ENCODE assay signal across 8 cellular contexts in the genomic region with DNA sequence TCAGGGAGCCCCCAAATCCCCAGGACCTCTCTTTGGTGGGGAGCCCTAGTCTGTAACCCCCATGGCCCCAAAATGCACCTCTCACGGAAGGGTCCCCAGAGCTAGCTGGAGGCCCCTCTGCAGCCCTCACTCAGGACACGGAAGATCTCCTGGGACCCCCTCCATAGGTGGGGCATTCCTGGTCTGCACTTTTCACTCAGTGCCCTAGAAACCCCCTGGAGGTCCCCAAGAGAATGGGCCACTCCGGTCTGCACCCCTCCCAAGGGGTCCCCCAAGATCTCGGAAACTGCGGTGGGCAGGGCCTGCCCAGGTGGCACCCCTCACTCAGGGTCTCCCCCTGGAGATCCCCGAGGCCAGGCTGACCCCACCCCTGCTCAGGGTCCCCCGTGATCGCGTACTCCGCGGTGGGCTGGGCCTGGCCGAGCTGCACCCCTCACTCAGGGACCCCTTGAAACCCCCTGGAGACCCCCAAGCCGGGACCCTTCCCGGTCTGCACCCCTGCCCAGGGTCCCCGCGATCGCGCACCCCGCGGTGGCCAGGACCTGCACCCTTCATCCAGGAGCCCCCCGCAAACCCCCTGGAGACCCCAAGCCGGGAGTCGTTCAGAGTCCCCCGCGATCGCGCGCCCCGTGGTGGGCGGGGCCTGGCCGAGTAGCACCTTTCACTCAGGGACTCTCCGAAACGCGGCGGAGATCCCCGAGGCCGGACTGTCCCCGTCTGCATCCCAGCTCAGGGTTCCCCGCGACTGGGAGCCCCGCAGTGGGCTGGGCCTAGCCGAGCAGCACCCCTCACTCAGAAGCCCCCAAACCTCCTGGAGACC. TPM values are rescaled to one million over a fixed set of nuclear protein-coding genes. Genes with fewer than 3 reads are reported as not detected.
DNase-seq lines count a peak whose midpoint lies in the region; TF ChIP-seq lines count a peak whose summit lies in the region.

No MANE protein-coding gene starts in this region.

- WGBS in GM23248 (ENCODE audit: low coverage in 1 of 2, low lambda C conversion rate in 2 of 2, missing lambda C conversion rate in 2 of 2), 2 experiments: 10 to 14% methylated on average over 25 to 39 of the region's 42 CpGs

- H3K4me1 ChIP-seq in GM23248 (ENCODE audit: insufficient read depth) (no peaks in the 10 kb centered on the region), left ventricle myocardium inferior (peaks cover 20% of the 10 kb centered on the region), skeletal muscle tissue (ENCODE audit: control insufficient read depth in 3 of 3, insufficient read depth in 3 of 3, low read length in 3 of 3) (peaks cover 8 to 11% (median 8%) of the 10 kb centered on the region in 3 donors)

- no peak for TF ChIP-seq CTCF in left ventricle myocardium inferior (IDR thresholded peaks at IDR 0.05; ENCODE audit: borderline replicate concordance)

- CTCF ChIA-PET in activated naive CD4-positive, alpha-beta T cell treated with anti-CD3 and anti-CD28 coated beads, Interleukin-2, amount 10 ng/mL, durations not matched to agents 7 days and 5 days (lab: Charles Lee): interaction anchor here (1.6 kb wide), 1 partner anchor 27 kb away, joined by 4 read pairs; no protein-coding TSS in a partner anchor

- peak overlapping the region; percentile 92 for H3K27ac Mint-ChIP-seq in activated naive CD4-positive, alpha-beta T cell treated with anti-CD3 and anti-CD28 coated beads, Interleukin-2, amount 10 ng/mL, durations not matched to agents 7 days and 5 days

- no peaks in the 10 kb centered on the region for H3K9me3 Mint-ChIP-seq in activated naive CD4-positive, alpha-beta T cell treated with anti-CD3 and anti-CD28 coated beads, Interleukin-2, amount 10 ng/mL, durations not matched to agents 7 days and 5 days

- H3K27ac ChIP-seq in GM23248 (no peak overlapping the region), left ventricle myocardium inferior (replicated peaks) (peak overlapping the region; percentile 54), skeletal muscle tissue (ENCODE audit: low read depth, low read length) (no peak overlapping the region)

- peak; percentile 35 for DNase-seq in Daoy (ENCODE audit: low read depth)
- peak; percentile 62 for DNase-seq in GM23248
- peak; percentile 59 for DNase-seq in NCI-H69 (lab: John Stamatoyannopoulos, UW)
- DNase-seq in activated naive CD4-positive, alpha-beta T cell treated with anti-CD3 and anti-CD28 coated beads, Interleukin-2, amount 10 ng/mL, durations not matched to agents 7 days and 5 days: peak; percentile 70
- DNase-seq in left ventricle myocardium inferior: peak; percentile 30
- no peak for DNase-seq in NCI-H345 treated with DMSO at 0.1 percent for 48 hours (lab: John Stamatoyannopoulos, UW; ENCODE audit: unreplicated experiment)
- no peak for DNase-seq in NCI-H524 treated with DMSO at 0.1 percent for 48 hours (lab: John Stamatoyannopoulos, UW)

- H3K9ac ChIP-seq in GM23248 (peak overlapping the region; percentile 89), skeletal muscle tissue (ENCODE audit: low read depth in 1 of 3, low read length in 3 of 3) (peak overlapping the region; percentile 74 to 86 (median 86))

- H3K27me3 ChIP-seq in GM23248 (replicated peaks; ENCODE audit: insufficient read depth) (no peaks in the 10 kb centered on the region), left ventricle myocardium inferior (ENCODE audit: low read depth) (no peaks in the 10 kb centered on the region), skeletal muscle tissue (ENCODE audit: control insufficient read depth in 3 of 3, insufficient read depth in 3 of 3, low read length in 3 of 3) (no peaks in the 10 kb centered on the region)

- H2AFZ ChIP-seq in GM23248: peak overlapping the region; percentile 65

- H3K9me2 ChIP-seq in GM23248 (ENCODE audit: insufficient read depth): no peaks in the 10 kb centered on the region

- peak overlapping the region; percentile 81 for H3K4me2 ChIP-seq in GM23248 (ENCODE audit: unreplicated experiment)

- H3K79me2 ChIP-seq in GM23248 (ENCODE audit: insufficient read depth): peaks cover 78% of the 10 kb centered on the region

- H3F3A ChIP-seq in GM23248 (ENCODE audit: insufficient read depth): no peaks in the 10 kb centered on the region

- H3K36me3 Mint-ChIP-seq in activated naive CD4-positive, alpha-beta T cell treated with anti-CD3 and anti-CD28 coated beads, Interleukin-2, amount 10 ng/mL, durations not matched to agents 7 days and 5 days: peaks cover 15% of the 10 kb centered on the region

- intact Hi-C loops in left ventricle myocardium inferior (cut with micrococcal nuclease): no loop called here

- H3K9me3 ChIP-seq in GM23248 (ENCODE audit: low read depth) (no peaks in the 10 kb centered on the region), left ventricle myocardium inferior (replicated peaks) (no peaks in the 10 kb centered on the region), skeletal muscle tissue (ENCODE audit: control insufficient read depth in 3 of 3, low read length in 3 of 3) (no peaks in the 10 kb centered on the region)

- H3K27me3 Mint-ChIP-seq in activated naive CD4-positive, alpha-beta T cell treated with anti-CD3 and anti-CD28 coated beads, Interleukin-2, amount 10 ng/mL, durations not matched to agents 7 days and 5 days: no peaks in the 10 kb centered on the region

- H3K4me3 ChIP-seq in GM23248: peak overlapping the region; percentile 81
- peak overlapping the region; percentile 99 for H3K4me3 ChIP-seq in left ventricle myocardium inferior
- H3K4me3 ChIP-seq in skeletal muscle tissue (ENCODE audit: low read length in 3 of 3): peak overlapping the region; percentile 69 to 79 (median 69)

- H4K20me1 ChIP-seq in GM23248 (ENCODE audit: insufficient read depth): no peaks in the 10 kb centered on the region

- H3K36me3 ChIP-seq in GM23248 (ENCODE audit: low read depth) (no peaks in the 10 kb centered on the region), left ventricle myocardium inferior (no peaks in the 10 kb centered on the region), skeletal muscle tissue (ENCODE audit: control insufficient read depth in 3 of 3, insufficient read depth in 3 of 3, low read length in 3 of 3) (no peaks in the 10 kb centered on the region)

- in situ Hi-C loops in GM23248 (cut with MboI): no loop called here

- peaks cover 24% of the 10 kb centered on the region for H3K4me1 Mint-ChIP-seq in activated naive CD4-positive, alpha-beta T cell treated with anti-CD3 and anti-CD28 coated beads, Interleukin-2, amount 10 ng/mL, durations not matched to agents 7 days and 5 days

- peak overlapping the region; percentile 83 for H3K4me3 Mint-ChIP-seq in activated naive CD4-positive, alpha-beta T cell treated with anti-CD3 and anti-CD28 coated beads, Interleukin-2, amount 10 ng/mL, durations not matched to agents 7 days and 5 days

RNA-seq across cellular contexts. Expression of gene LMNB2, which starts 1.1 kb away (rescaled TPM):
- 207 and 209 TPM in 2 replicates for total RNA-seq in Daoy (2014; rRNA removed; shearing (Covaris generic))
- 93.7 and 119 TPM in 2 replicates for total RNA-seq in GM23248 (2014; rRNA removed; shearing (Covaris generic))
- polyA plus RNA-seq in GM23248 (2016; fragmentation: Nextera tagmentation; extraction: Ambion mirVana): 25.2 and 25.9 TPM in 2 replicates
- total RNA-seq in left ventricle myocardium inferior (11.0 TPM), skeletal muscle tissue (52.7 TPM)

RNA-seq across cellular contexts. Expression of gene GADD45B, which starts 20.2 kb away (rescaled TPM):
- total RNA-seq in Daoy (2014; rRNA removed; shearing (Covaris generic)): 70.5 and 85.9 TPM in 2 replicates
- 89.7 TPM in 2 replicates for total RNA-seq in GM23248 (2014; rRNA removed; shearing (Covaris generic))
- 95.0 and 96.1 TPM in 2 replicates for polyA plus RNA-seq in GM23248 (2016; fragmentation: Nextera tagmentation; extraction: Ambion mirVana)
- total RNA-seq in left ventricle myocardium inferior (34.3 TPM), skeletal muscle tissue (5.7 TPM)

RNA-seq across cellular contexts. Expression of gene TIMM13, which starts 28.3 kb away (rescaled TPM):
- 54.0 and 56.3 TPM in 2 replicates for total RNA-seq in Daoy (2014; rRNA removed; shearing (Covaris generic))
- total RNA-seq in GM23248 (2014; rRNA removed; shearing (Covaris generic)): 56.4 and 57.6 TPM in 2 replicates
- 143 and 161 TPM in 2 replicates for polyA plus RNA-seq in GM23248 (2016; fragmentation: Nextera tagmentation; extraction: Ambion mirVana)
- total RNA-seq in left ventricle myocardium inferior (87.7 TPM), skeletal muscle tissue (29.7 TPM)

Comparison
In these comparisons a context has a peak if more than half of its experiments do, and no peak if none do; other contexts are left out.
1. DNase-seq: peak in Daoy (single experiment), GM23248 (single experiment), NCI-H69 (single experiment), activated naive CD4-positive, alpha-beta T cell treated with anti-CD3 and anti-CD28 coated beads, Interleukin-2, amount 10 ng/mL, durations not matched to agents 7 days and 5 days (single experiment) and left ventricle myocardium inferior (single experiment); none in NCI-H345 treated with DMSO at 0.1 percent for 48 hours (single experiment) and NCI-H524 treated with DMSO at 0.1 percent for 48 hours (single experiment).
2. Peak in every context shown above with its lines, with median percentiles within 50 percentile points of each other: H3K4me3 ChIP-seq.